25 cellular contexts compared by ENCODE assay signal in genomic region chr17:12967962-12968361, GRCh38.
"Had no signal": no experiment of that assay in that cellular context is flagged by ENCODE, and none has a peak within 500 bp of the region (broad histone marks: within the 10 kb centered on the region; RNA-seq: fewer than 3 reads in every experiment).

No MANE protein-coding gene starts in this region.

- ATAC-seq: foreskin keratinocyte, gastroesophageal sphincter, left colon, left lobe of liver, lower lobe of right lung had no signal

- H3K4me2 ChIP-seq: hepatocyte had no signal

- H3K4me1 ChIP-seq: esophagus muscularis mucosa, foreskin keratinocyte, gastroesophageal sphincter, lower lobe of right lung had no signal

- H3K36me3 ChIP-seq: heart left ventricle, left ventricle myocardium inferior had no signal

- H3K9me3 ChIP-seq: esophagus muscularis mucosa, gastroesophageal sphincter, heart left ventricle, left ventricle myocardium inferior, lower lobe of right lung had no signal

- H3K27ac ChIP-seq: coronary artery, dorsolateral prefrontal cortex, esophagus muscularis mucosa, foreskin keratinocyte, gastroesophageal sphincter, heart left ventricle, hepatocyte, left ventricle myocardium inferior, lower lobe of right lung had no signal

- H3K4me3 ChIP-seq: coronary artery, dorsolateral prefrontal cortex, esophagus muscularis mucosa, gastroesophageal sphincter, heart left ventricle, hepatocyte, left ventricle myocardium inferior, lower lobe of right lung had no signal

- FAIRE-seq: colon, endothelial cell of umbilical vein, frontal cortex, kidney had no signal

- H3K27me3 ChIP-seq: dorsolateral prefrontal cortex, esophagus muscularis mucosa, gastroesophageal sphincter, heart left ventricle, hepatocyte had no signal

- DNase-seq: dermis blood vessel endothelial cell; dorsolateral prefrontal cortex; effector CD4-positive, alpha-beta T cell; effector memory CD4-positive, alpha-beta T cell; foreskin keratinocyte; heart left ventricle; hypothalamus; immature natural killer cell; islet precursor cell; kidney; kidney glomerular epithelial cell; left colon; left ventricle myocardium inferior; lower lobe of right lung; mesendoderm; midbrain; naive B cell had no signal
